ENCODE assay signal across 8 cellular contexts in genomic region chr16:19114359-19115147, GRCh38. TPM values are rescaled to one million over a fixed set of nuclear protein-coding genes. Genes with fewer than 3 reads are reported as not detected.
A peak's percentile ranks its signal among the peaks of the same experiment; 100 is the strongest.
DNase-seq lines count a peak whose midpoint lies in the region; ATAC-seq and TF ChIP-seq lines count a peak whose summit lies in the region.

No MANE protein-coding gene starts in this region.

- no peaks in the 10 kb centered on the region for H3K9me3 ChIP-seq in RWPE2 (ENCODE audit: severe bottlenecking)
- H3K9me3 ChIP-seq in mesodermal cell (ENCODE audit: control insufficient read depth, low read length): no peaks in the 10 kb centered on the region
- no peaks in the 10 kb centered on the region for H3K9me3 ChIP-seq in uterus

- H3K27ac ChIP-seq in RWPE2 (ENCODE audit: poor library complexity, severe bottlenecking) (peak overlapping the region; percentile 95), mesodermal cell (ENCODE audit: low read depth, low read length, severe bottlenecking) (peak overlapping the region; percentile 29), uterus (peak overlapping the region; percentile 94 to 95)

- in situ Hi-C loops in GM13976 (cut with MboI; ENCODE audit: low sequenced_read_pairs, unreplicated experiment): no loop called here

- ATAC-seq in RWPE2 (ENCODE audit: low read depth) (peak; percentile 8; the same call in 2 of the 3 replicates), HG02970 (IDR thresholded peaks at IDR 0.05; ENCODE audit: low FRiP score, unreplicated experiment) (no peak)

- WGBS in mesodermal cell (ENCODE audit: insufficient coverage in 2 of 2), 2 experiments: 49% methylated on average over 76 to 77 of the region's 80 CpGs

- no peaks in the 10 kb centered on the region for H3K9me3 Mint-ChIP-seq in endothelial cell (ENCODE audit: unreplicated experiment)

- peaks cover 38% of the 10 kb centered on the region for H3K4me1 Mint-ChIP-seq in endothelial cell (ENCODE audit: unreplicated experiment)

- H3K27me3 ChIP-seq in RWPE2 (ENCODE audit: insufficient read depth, poor library complexity, severe bottlenecking) (no peaks in the 10 kb centered on the region), uterus (no peaks in the 10 kb centered on the region)

- H3K36me3 ChIP-seq in RWPE2 (ENCODE audit: low read depth) (peaks cover 18% of the 10 kb centered on the region), mesodermal cell (ENCODE audit: control insufficient read depth, insufficient read depth, low read length) (peaks cover 31% of the 10 kb centered on the region), uterus (no peaks in the 10 kb centered on the region)

- peaks cover 10% of the 10 kb centered on the region for H3K27me3 Mint-ChIP-seq in endothelial cell (ENCODE audit: unreplicated experiment)

- H3K4me3 ChIP-seq in RWPE2 (ENCODE audit: severe bottlenecking) (peak overlapping the region; percentile 67), mesodermal cell (ENCODE audit: extremely low read depth, insufficient read depth, low read length, poor library complexity, severe bottlenecking) (peak overlapping the region; percentile 58), uterus (peak overlapping the region; percentile 46 to 69)

- peaks cover 8% of the 10 kb centered on the region for H3K36me3 Mint-ChIP-seq in endothelial cell (ENCODE audit: low read depth, unreplicated experiment)

- TF ChIP-seq CTCF in GM13976 (IDR thresholded peaks at IDR 0.05; ENCODE audit: borderline replicate concordance, control extremely low read depth, extremely low read depth, insufficient read depth, missing control alignments) (peak; percentile 7), RWPE2 (IDR thresholded peaks at IDR 0.05; ENCODE audit: poor library complexity, severe bottlenecking) (peak; percentile 18), endothelial cell (IDR thresholded peaks at IDR 0.05; ENCODE audit: unreplicated experiment) (no peak), uterus (IDR thresholded peaks at IDR 0.05) (peak in 2 of 4 experiments; percentile 20 to 44)

- H3K4me1 ChIP-seq in RWPE2 (ENCODE audit: insufficient read depth, poor library complexity, severe bottlenecking) (peaks cover 44% of the 10 kb centered on the region), mesodermal cell (ENCODE audit: control insufficient read depth, insufficient read depth, low read length, poor library complexity, severe bottlenecking) (peaks cover 51% of the 10 kb centered on the region), uterus (peaks cover 13 to 16% of the 10 kb centered on the region in 2 donors)

- peak overlapping the region; percentile 91 for H3K4me3 Mint-ChIP-seq in endothelial cell (ENCODE audit: unreplicated experiment)

- intact Hi-C loops in uterus (cut with DNase I; ENCODE audit: low total_unique reads): no loop called here

- peak overlapping the region; percentile 31 for H3K27ac Mint-ChIP-seq in endothelial cell (ENCODE audit: unreplicated experiment)

- no peak for TF ChIP-seq POLR2A in uterus (IDR thresholded peaks at IDR 0.05)

- DNase-seq in 8988T: peak; percentile 49
- peak; percentile 64 for DNase-seq in GM13976 (ENCODE audit: low spot score)
- DNase-seq in RWPE2 (ENCODE audit: low spot score): peak; percentile 73
- DNase-seq in endothelial cell (ENCODE audit: low spot score): peak; percentile 68
- DNase-seq in uterus: peak; percentile 69 to 76
- no peak for DNase-seq in kidney glomerular epithelial cell (lab: John Stamatoyannopoulos, UW)

RNA-seq across cellular contexts. Expression of gene ITPRIPL2, which starts 0.8 kb away (rescaled TPM):
- total RNA-seq in endothelial cell (ENCODE audit: unreplicated experiment) (65.1 TPM), uterus (10 to 100 TPM; 17.9 to 74.1 (median 43.7) TPM)
- 25.5 TPM for polyA plus RNA-seq in mesodermal cell (2013, experiment 1 of 2)
- 20.6 TPM for polyA plus RNA-seq in mesodermal cell (2013, experiment 2 of 2)

RNA-seq across cellular contexts. Expression of gene COQ7, which starts 47.1 kb away (rescaled TPM):
- total RNA-seq in endothelial cell (ENCODE audit: unreplicated experiment) (15.3 TPM), uterus (10 to 100 TPM in 3 of 4 donors, 1 to 10 TPM in 1; 9.7 to 40.2 (median 27.3) TPM)
- polyA plus RNA-seq in mesodermal cell (2013, experiment 1 of 2): 10.5 TPM
- 9.2 TPM for polyA plus RNA-seq in mesodermal cell (2013, experiment 2 of 2)

RNA-seq across cellular contexts. Expression of gene SYT17, which starts 53.5 kb away (rescaled TPM):
- total RNA-seq in endothelial cell (ENCODE audit: unreplicated experiment) (16.4 TPM), uterus (1 to 10 TPM in 3 of 4 donors, under 1 TPM in 1; 0.29 to 4.4 (median 2.2) TPM)
- 21.5 TPM for polyA plus RNA-seq in mesodermal cell (2013, experiment 1 of 2)
- 15.4 TPM for polyA plus RNA-seq in mesodermal cell (2013, experiment 2 of 2)

Comparison
In these comparisons a context has a peak if more than half of its experiments do, and no peak if none do; other contexts are left out.
1. H3K27ac ChIP-seq: peak in every context shown above with its lines; median percentile 95 in RWPE2; 94 in uterus; 29 in mesodermal cell.